ENCODE assay signal across 8 cellular contexts in the genomic region with DNA sequence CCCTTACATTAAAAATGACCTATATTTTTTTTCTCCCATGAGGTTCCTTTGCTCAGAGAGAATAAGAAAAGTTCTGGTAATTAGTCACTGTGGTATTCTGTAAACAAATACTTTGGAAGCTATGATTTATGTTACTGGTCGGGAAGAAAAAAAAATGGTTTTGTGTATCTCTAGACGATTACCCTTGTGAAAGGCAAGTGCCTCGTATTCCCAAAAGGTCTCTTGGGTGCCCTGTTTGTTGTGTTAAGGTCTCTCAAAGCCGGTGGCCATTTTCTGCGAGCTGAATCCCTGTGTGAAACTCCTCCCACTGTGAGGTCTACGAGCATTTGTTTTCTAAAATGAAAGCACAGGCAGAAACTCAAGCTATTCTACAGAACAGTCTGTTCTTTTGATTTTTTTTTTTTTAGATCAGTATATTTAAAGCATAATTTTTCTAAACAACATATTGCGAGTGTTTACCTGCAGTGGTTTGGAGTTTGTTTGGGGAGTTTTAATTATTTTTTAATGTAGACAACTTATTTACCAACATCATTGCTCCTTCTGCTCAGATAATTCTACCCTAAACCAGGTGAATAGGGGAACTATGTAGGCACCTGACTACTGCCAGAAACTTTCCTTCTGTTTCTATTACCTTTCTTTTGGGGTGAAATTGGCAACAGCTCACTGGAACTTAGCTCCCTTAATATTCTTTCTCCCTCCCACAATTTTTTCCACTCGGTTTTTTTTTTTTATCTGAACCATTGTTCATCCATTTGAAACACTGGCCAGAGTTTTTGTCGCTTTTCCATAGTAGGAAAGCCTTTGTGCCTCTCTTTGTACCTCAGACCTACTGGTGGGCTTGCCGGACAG. TPM values are rescaled to one million over a fixed set of nuclear protein-coding genes. Genes with fewer than 3 reads are reported as not detected.
A peak's percentile ranks its signal among the peaks of the same experiment; 100 is the strongest.
DNase-seq lines count a peak whose midpoint lies in the region; FAIRE-seq and TF ChIP-seq lines count a peak whose summit lies in the region.

No MANE protein-coding gene starts in this region.

- FAIRE-seq in H1 (lab: Jason Lieb, UNC): no peak
- FAIRE-seq in urothelium cell line (lab: Jason Lieb, UNC): no peak

- H3K9me3 ChIP-seq in H1 (ENCODE audit: insufficient read depth in 2 of 2, low read depth in 1 of 2, low read length in 1 of 2): no peaks in the 10 kb centered on the region
- no peaks in the 10 kb centered on the region for H3K9me3 ChIP-seq in mucosa of rectum (ENCODE audit: control insufficient read depth in 2 of 2, low read length in 2 of 2)
- H3K9me3 ChIP-seq in thymus (ENCODE audit: control insufficient read depth): no peaks in the 10 kb centered on the region

- H3K56ac ChIP-seq in H1 (replicated peaks; ENCODE audit: insufficient read length, low read depth, low read length): no peak overlapping the region

- POLR2A ChIA-PET in activated CD4-positive, alpha-beta memory T cell treated with anti-CD3 and anti-CD28 coated beads for 36 hours (lab: Charles Lee): interaction anchor here (0.8 to 4.0 kb wide), 14 partner anchors 9 to 89 kb away, joined by 3 to 31 read pairs (median 6); no protein-coding TSS in a partner anchor
- POLR2A ChIA-PET in H1 (lab: Charles Lee; ENCODE audit: partially characterized antibody): interaction anchor here (1.3 to 1.7 kb wide), 2 partner anchors 16 to 19 kb away, joined by 5 to 6 read pairs; no protein-coding TSS in a partner anchor

- H3K79me2 ChIP-seq in H1 (ENCODE audit: control insufficient read depth in 1 of 2, insufficient read depth in 2 of 2, low read length in 2 of 2): no peaks in the 10 kb centered on the region

- H4K8ac ChIP-seq in H1 (ENCODE audit: extremely low read depth, insufficient read depth, low read length): no peak overlapping the region

- H3K14ac ChIP-seq in H1 (ENCODE audit: insufficient read length): no peak overlapping the region

- H3K27ac ChIP-seq in H1 (ENCODE audit: low read depth, low read length) (no peak overlapping the region), mucosa of rectum (ENCODE audit: low read depth in 2 of 2, low read length in 2 of 2) (peak overlapping the region; percentile 87 to 88), thymus (ENCODE audit: low read depth) (peak overlapping the region; percentile 78)

- peak overlapping the region; percentile 70 for H3K4me3 Mint-ChIP-seq in activated CD4-positive, alpha-beta memory T cell treated with anti-CD3 and anti-CD28 coated beads for 36 hours

- H3K4me2 ChIP-seq in H1 (ENCODE audit: insufficient read depth in 1 of 2, low read depth in 2 of 2, low read length in 2 of 2): no peak overlapping the region; a peak in 1 of 4 replicates

- no peak overlapping the region for H2BK120ac ChIP-seq in H1 (replicated peaks; ENCODE audit: low read depth, low read length)

- H3K79me1 ChIP-seq in H1 (ENCODE audit: low read depth, low read length): no peaks in the 10 kb centered on the region

- no peak for TF ChIP-seq POLR2A in H1 (IDR thresholded peaks at IDR 0.05; ENCODE audit: control extremely low read depth in 1 of 2, low read depth in 2 of 2, low read length in 2 of 2)

- H2BK20ac ChIP-seq in H1 (ENCODE audit: low read length): no peak overlapping the region

- H3K4ac ChIP-seq in H1 (replicated peaks; ENCODE audit: insufficient read length, low read depth, low read length): no peak overlapping the region

- H3K4me3 ChIP-seq in H1 (ENCODE audit: extremely low read depth in 1 of 4, insufficient read depth in 2 of 4, low read depth in 3 of 4, low read length in 4 of 4) (no peak overlapping the region), mucosa of rectum (ENCODE audit: low read length in 2 of 2) (peak overlapping the region; percentile 31 to 55), thymus (ENCODE audit: low read length) (no peak overlapping the region)

- no peak overlapping the region for H3K23ac ChIP-seq in H1 (ENCODE audit: insufficient read length)

- CTCF ChIA-PET in activated CD4-positive, alpha-beta memory T cell treated with anti-CD3 and anti-CD28 coated beads for 36 hours (lab: Charles Lee): interaction anchor here (0.6 to 2.4 kb wide), 17 partner anchors 10 to 181 kb away, joined by 3 to 10 read pairs (median 4); partner anchors contain the start of gene PXYLP1
- CTCF ChIA-PET in H1 (lab: Charles Lee; ENCODE audit: partially characterized antibody): interaction anchor here (0.7 to 3.9 kb wide), 10 partner anchors 8 to 959 kb away, joined by 3 to 28 read pairs (median 4); no protein-coding TSS in a partner anchor

- H4K91ac ChIP-seq in H1 (replicated peaks; ENCODE audit: insufficient read length, low read length): no peak overlapping the region

- H3K4me1 ChIP-seq in H1 (replicated peaks in 1 of 4; ENCODE audit: control insufficient read depth in 3 of 4, insufficient read depth in 4 of 4, low read length in 3 of 4) (no peaks in the 10 kb centered on the region; a peak in 2 of 7 replicates), mucosa of rectum (ENCODE audit: control insufficient read depth in 2 of 2, insufficient read depth in 2 of 2, low read length in 2 of 2) (peaks cover 39% of the 10 kb centered on the region in 2 donors), thymus (ENCODE audit: control insufficient read depth, insufficient read depth, low read length) (peaks cover 4% of the 10 kb centered on the region)

- intact Hi-C loops in activated CD4-positive, alpha-beta memory T cell treated with anti-CD3 and anti-CD28 coated beads for 36 hours (cut with micrococcal nuclease): loop anchor here (5.0 kb wide), 1 partner anchor 1035 kb away; the partner anchor contains the start of gene XRN1

- H3K23me2 ChIP-seq in H1 (ENCODE audit: low read depth, low read length): no peaks in the 10 kb centered on the region

- H4K5ac ChIP-seq in H1 (ENCODE audit: insufficient read length, low read depth, low read length): no peak overlapping the region

- no peak for TF ChIP-seq CTCF in H1 (IDR thresholded peaks at IDR 0.05; ENCODE audit: control extremely low read depth in 1 of 3, insufficient read depth in 1 of 3, low read depth in 1 of 3, low read length in 3 of 3)

- no peaks in the 10 kb centered on the region for H3K36me3 ChIP-seq in H1 (ENCODE audit: control insufficient read depth in 2 of 4, insufficient read depth in 4 of 4, low read length in 3 of 4)
- H3K36me3 ChIP-seq in mucosa of rectum (ENCODE audit: control insufficient read depth in 2 of 2, insufficient read depth in 2 of 2, low read length in 2 of 2): peaks cover 45 to 46% of the 10 kb centered on the region in 2 donors
- no peaks in the 10 kb centered on the region for H3K36me3 ChIP-seq in thymus (ENCODE audit: control insufficient read depth, insufficient read depth)

- peaks cover 5 to 19% (median 13%) of the 10 kb centered on the region in 4 experiments; a peak in 6 of 7 replicates for H3K27me3 ChIP-seq in H1 (replicated peaks in 1 of 4; ENCODE audit: control insufficient read depth in 3 of 4, extremely low read depth in 1 of 4, insufficient read depth in 3 of 4, low read length in 3 of 4)
- no peaks in the 10 kb centered on the region for H3K27me3 ChIP-seq in mucosa of rectum (ENCODE audit: control insufficient read depth in 2 of 2, insufficient read depth in 2 of 2, low read length in 2 of 2)
- H3K27me3 ChIP-seq in thymus (ENCODE audit: control insufficient read depth, insufficient read depth): no peaks in the 10 kb centered on the region

- H3K27ac Mint-ChIP-seq in activated CD4-positive, alpha-beta memory T cell treated with anti-CD3 and anti-CD28 coated beads for 36 hours: peak overlapping the region; percentile 92

- no peaks in the 10 kb centered on the region for H3K9me3 Mint-ChIP-seq in activated CD4-positive, alpha-beta memory T cell treated with anti-CD3 and anti-CD28 coated beads for 36 hours

- TF ChIP-seq RAD21 in H1 (IDR thresholded peaks at IDR 0.05 in 1 of 2, conservative IDR thresholded peaks at IDR 0.05 in 1 of 2; ENCODE audit: low read depth in 2 of 2, low read length in 2 of 2): no peak

- H3K36me3 Mint-ChIP-seq in activated CD4-positive, alpha-beta memory T cell treated with anti-CD3 and anti-CD28 coated beads for 36 hours: peaks cover 49% of the 10 kb centered on the region

- WGBS in H1 (ENCODE audit: extremely low coverage in 1 of 2, insufficient coverage in 1 of 2, insufficient read length in 1 of 2, insufficient replicate concordance in 2 of 2, low coverage in 1 of 2, low lambda C conversion rate in 2 of 2, missing lambda C conversion rate in 1 of 2), 2 experiments: 61% methylated on average over 10 of the region's 10 CpGs; no CpG with 5 or more reads in 1 of the 2 experiments
- 42% methylated on average over 10 of the region's 10 CpGs for WGBS in thymus

- H4K20me1 ChIP-seq in H1 (replicated peaks in 1 of 2; ENCODE audit: control insufficient read depth in 1 of 2, insufficient read depth in 2 of 2, low read length in 2 of 2): no peaks in the 10 kb centered on the region

- no peak overlapping the region for H2BK15ac ChIP-seq in H1 (ENCODE audit: low read length)

- peaks cover 87% of the 10 kb centered on the region for H3K4me1 Mint-ChIP-seq in activated CD4-positive, alpha-beta memory T cell treated with anti-CD3 and anti-CD28 coated beads for 36 hours (ENCODE audit: low read depth)

- no peak overlapping the region for H2BK5ac ChIP-seq in H1 (ENCODE audit: low read depth, low read length)

- no peak overlapping the region for H3K18ac ChIP-seq in H1 (ENCODE audit: extremely low read depth, low read length)

- no peak overlapping the region for H2AK5ac ChIP-seq in H1 (ENCODE audit: low read depth, low read length)

- DNase-seq in DMS 273 (lab: John Stamatoyannopoulos, UW; ENCODE audit: unreplicated experiment) (peak; percentile 77), DMS 273 treated with DMSO at 0.1 percent for 48 hours (lab: John Stamatoyannopoulos, UW) (no peak), NCI-H146 treated with DMSO at 0.1 percent for 48 hours (lab: John Stamatoyannopoulos, UW; ENCODE audit: unreplicated experiment) (peak; percentile 59), H1 (ENCODE audit: low read depth in 1 of 2, low spot score in 2 of 2) (no peak), urothelium cell line (ENCODE audit: low spot score) (no peak)
- DNase-seq in activated CD4-positive, alpha-beta memory T cell treated with anti-CD3 and anti-CD28 coated beads for 36 hours: peak; percentile 60

- H3K27me3 Mint-ChIP-seq in activated CD4-positive, alpha-beta memory T cell treated with anti-CD3 and anti-CD28 coated beads for 36 hours: no peaks in the 10 kb centered on the region

- H2BK12ac ChIP-seq in H1 (ENCODE audit: low read depth, low read length): no peak overlapping the region

- H3K9ac ChIP-seq in H1 (replicated peaks in 1 of 4; ENCODE audit: extremely low read depth in 1 of 4, low read depth in 3 of 4, low read length in 3 of 4) (no peak overlapping the region; a peak in 1 of 7 replicates), mucosa of rectum (ENCODE audit: low read depth in 1 of 2, low read length in 2 of 2) (peak overlapping the region; percentile 41 to 48)

- TF ChIP-seq EP300 in H1 (IDR thresholded peaks at IDR 0.05; ENCODE audit: borderline replicate concordance in 1 of 2, low read depth in 2 of 2, low read length in 2 of 2): no peak

- H2AFZ ChIP-seq in H1 (ENCODE audit: low read length): peak overlapping the region; percentile 76; the same call in 1 of the 2 replicates

RNA-seq across cellular contexts. Expression of gene ZBTB38, which starts 44.0 kb away (rescaled TPM):
- 10 to 100 TPM; 64.7 to 66.4 TPM for total RNA-seq in activated CD4-positive, alpha-beta memory T cell treated with anti-CD3 and anti-CD28 coated beads for 36 hours
- total RNA-seq in H1 (2021; fragmentation: NEBNext Ultra II Directional; extraction: Animal tissue kit (Norgen Biotek cat#: 25700)): 9.8 and 10.5 TPM in 2 replicates
- polyA plus RNA-seq in H1 (2011; rRNA removed): 3.8 and 4.4 TPM in 2 replicates
- polyA plus RNA-seq in H1 (2011; cell fraction: cytosol; rRNA removed): 3.2 TPM
- polyA plus RNA-seq in H1 (2011; cell fraction: nucleus; rRNA removed): 6.4 TPM
- polyA plus RNA-seq in H1 (2012, experiment 1 of 2): 3.5 to 5.7 TPM (median 4.0 TPM) in 4 replicates
- 0.17 TPM for polyA plus RNA-seq in H1 (2012, experiment 2 of 2)
- 7.7 TPM for polyA plus RNA-seq in H1 (2013, experiment 1 of 2)
- 7.0 TPM for polyA plus RNA-seq in H1 (2013, experiment 2 of 2)
- polyA minus RNA-seq in H1 (2011; rRNA and poly(A)+ RNA removed): 14.2 and 20.9 TPM in 2 replicates
- polyA minus RNA-seq in H1 (2011; cell fraction: cytosol; rRNA and poly(A)+ RNA removed): 9.7 TPM
- 25.4 TPM for polyA minus RNA-seq in H1 (2011; cell fraction: nucleus; rRNA and poly(A)+ RNA removed)
- 11.0 TPM for polyA plus RNA-seq in thymus

Comparison
In these comparisons a context has a peak if more than half of its experiments do, and no peak if none do; other contexts are left out.
1. DNase-seq: peak in DMS 273 (single experiment), NCI-H146 treated with DMSO at 0.1 percent for 48 hours (single experiment) and activated CD4-positive, alpha-beta memory T cell treated with anti-CD3 and anti-CD28 coated beads for 36 hours (single experiment); none in DMS 273 treated with DMSO at 0.1 percent for 48 hours (single experiment), H1 (0 of 2) and urothelium cell line (single experiment).
2. H3K4me3 ChIP-seq: peak in mucosa of rectum (2 of 2); none in H1 (0 of 4) and thymus (single experiment).
3. H3K9ac ChIP-seq: peak in mucosa of rectum (2 of 2); none in H1 (0 of 4).